ENCODE assay signal across 14 cellular contexts in the genomic region with DNA sequence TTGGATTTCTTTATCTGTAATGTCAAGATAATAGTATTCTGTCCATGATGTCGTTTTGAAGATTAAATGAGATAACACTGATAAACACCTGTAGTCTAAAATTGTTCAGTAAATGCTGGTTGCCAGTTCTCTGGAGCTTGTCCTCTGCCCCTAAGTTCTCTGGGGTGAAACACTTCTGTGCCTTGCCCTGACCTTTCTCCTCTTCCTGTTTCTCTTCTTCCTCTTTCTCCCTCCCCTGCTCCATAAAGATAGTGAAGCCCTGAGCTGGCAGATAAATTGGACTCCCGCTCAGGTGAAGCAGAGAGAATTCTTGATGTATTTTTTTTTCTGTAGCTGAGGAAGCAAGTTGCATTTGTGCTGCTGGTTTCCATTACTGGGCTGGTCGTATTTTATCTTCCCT.
"Had no signal": no experiment of that assay in that cellular context is flagged by ENCODE, and none has a peak within 500 bp of the region (broad histone marks: within the 10 kb centered on the region; RNA-seq: fewer than 3 reads in every experiment).

No MANE protein-coding gene starts in this region.

- H3K9me3 ChIP-seq: esophagus squamous epithelium, lower lobe of right lung, prostate gland, right lobe of liver, thoracic aorta had no signal

- H3K4me3 ChIP-seq: esophagus squamous epithelium, lower lobe of right lung, prostate gland, right lobe of liver, thoracic aorta had no signal

- H3K27ac ChIP-seq: brain microvascular endothelial cell, esophagus squamous epithelium, lower lobe of right lung, prostate gland, right lobe of liver, thoracic aorta had no signal

- H3K4me1 ChIP-seq: esophagus squamous epithelium, lower lobe of right lung, prostate gland, right lobe of liver had no signal

- H3K27me3 Mint-ChIP-seq: activated CD4-positive, alpha-beta T cell treated with anti-CD3 and anti-CD28 coated beads, Interleukin-2, amount 10 ng/mL, durations not matched to agents 7 days and 5 days had no signal

- H3K27ac Mint-ChIP-seq: immature natural killer cell had no signal

- H3K4me3 Mint-ChIP-seq: activated CD4-positive, alpha-beta T cell treated with anti-CD3 and anti-CD28 coated beads, Interleukin-2, amount 10 ng/mL, durations not matched to agents 7 days and 5 days; immature natural killer cell; neural crest cell had no signal

- FAIRE-seq: endothelial cell of umbilical vein had no signal

- H3K36me3 Mint-ChIP-seq: immature natural killer cell had no signal

- ATAC-seq: lower lobe of right lung had no signal

- H3K27me3 ChIP-seq: brain microvascular endothelial cell, esophagus squamous epithelium, right lobe of liver had no signal

- H3K36me3 ChIP-seq: brain microvascular endothelial cell, esophagus squamous epithelium, lower lobe of right lung, prostate gland, right lobe of liver, thoracic aorta had no signal

- DNase-seq: activated CD4-positive, alpha-beta T cell treated with anti-CD3 and anti-CD28 coated beads, Interleukin-2, amount 10 ng/mL, durations not matched to agents 7 days and 5 days; activated CD8-positive, alpha-beta memory T cell treated with anti-CD3 and anti-CD28 coated beads for 24 hours; activated naive CD4-positive, alpha-beta T cell treated with Interleukin-2 at 50 U/mL for 16 hours; anterior cingulate cortex; brain microvascular endothelial cell; effector CD8-positive, alpha-beta T cell; esophagus squamous epithelium; immature natural killer cell; lower lobe of right lung; right lobe of liver had no signal

- H3K9me3 Mint-ChIP-seq: immature natural killer cell had no signal
